ENCODE assay signal across 20 cellular contexts in the genomic region with DNA sequence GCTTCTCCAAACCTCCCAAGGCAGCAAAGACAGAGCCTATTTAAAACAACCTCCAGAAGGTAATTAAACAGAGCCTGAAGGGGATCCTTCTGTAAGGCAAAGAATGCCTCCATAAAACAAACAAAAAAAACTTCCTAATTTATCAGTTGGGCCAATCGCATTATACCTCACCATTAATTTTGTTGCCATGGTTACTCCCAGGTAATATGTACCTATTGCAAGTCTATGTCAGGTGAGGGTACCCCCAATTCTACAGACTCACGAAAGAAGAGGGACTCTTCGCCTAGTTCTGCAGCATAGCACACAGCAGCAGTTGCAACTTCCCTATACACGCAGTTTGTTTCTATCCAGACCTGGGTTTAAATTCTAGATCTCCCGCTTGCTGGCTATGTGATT. TPM values are rescaled to one million over a fixed set of nuclear protein-coding genes. Genes with fewer than 3 reads are reported as not detected.
DNase-seq lines count a peak whose midpoint lies in the region; ATAC-seq, FAIRE-seq and TF ChIP-seq lines count a peak whose summit lies in the region.
"Had no signal": no experiment of that assay in that cellular context is flagged by ENCODE, and none has a peak within 500 bp of the region (broad histone marks: within the 10 kb centered on the region; RNA-seq: fewer than 3 reads in every experiment).

No MANE protein-coding gene starts in this region.

- no peak for TF ChIP-seq POLR2A in K562 (conservative IDR thresholded peaks at IDR 0.05)

- H3K4me2 ChIP-seq in K562 (ENCODE audit: insufficient read depth, low read length) = no peak overlapping the region
- no peak overlapping the region for H3K4me2 ChIP-seq in neural progenitor cell

- H3K9me3 ChIP-seq in K562 (replicated peaks; ENCODE audit: control insufficient read depth, insufficient read depth, low read depth, low read length) = no peaks in the 10 kb centered on the region
- H3K9me3 ChIP-seq in mucosa of rectum (ENCODE audit: control insufficient read depth in 2 of 2, low read length in 2 of 2) = no peaks in the 10 kb centered on the region
- no peaks in the 10 kb centered on the region for H3K9me3 ChIP-seq in pancreas
- H3K9me3 ChIP-seq in neural progenitor cell (ENCODE audit: low read depth) = no peaks in the 10 kb centered on the region
- H3K9me3 ChIP-seq: BE2C had no signal

- TF ChIP-seq CTCF in K562 (IDR thresholded peaks at IDR 0.05 in 2 of 3, conservative IDR thresholded peaks at IDR 0.05 in 1 of 3; ENCODE audit: insufficient read depth in 2 of 3, low read depth in 1 of 3, low read length in 3 of 3) (no peak), pancreas (IDR thresholded peaks at IDR 0.05) (no peak), GM10248 (IDR thresholded peaks at IDR 0.05; ENCODE audit: control extremely low read depth, extremely low read depth, low read depth, missing control alignments) (no peak), neural progenitor cell (IDR thresholded peaks at IDR 0.05) (no peak)

- 89% methylated on average over 5 of the region's 5 CpGs for WGBS in K562 (ENCODE audit: insufficient coverage, low coverage, missing lambda C conversion rate)
- 79 to 80% methylated on average over 5 of the region's 5 CpGs for WGBS in pancreas, 2 donors

- peak; percentile 18 to 39 for DNase-seq in NOMO-1 (lab: John Stamatoyannopoulos, UW; ENCODE audit: unreplicated experiment in 2 of 2)
- no peak for DNase-seq in NOMO-1 treated with dmso at 0.1 percent for 144 hours (lab: John Stamatoyannopoulos, UW; ENCODE audit: unreplicated experiment)
- DNase-seq in K562 (ENCODE audit: extremely low read depth in 1 of 4, low spot score in 3 of 4) = no peak
- no peak for DNase-seq in cardiac septum (ENCODE audit: low spot score)
- DNase-seq in pancreas = no peak
- no peak for DNase-seq in GM10248 (ENCODE audit: extremely low spot score)
- no peak for DNase-seq in neural progenitor cell (ENCODE audit: low spot score)
- DNase-seq: BE2C; CD4-positive, alpha-beta T cell; GF-D8; GOT3; NCI-H1417; NCI-H1930; NCI-H524 treated with DMSO at 0.1 percent for 48 hours; RPMI8226; SIG-M5 had no signal

- H3K4me1 Mint-ChIP-seq in neural progenitor cell = no peaks in the 10 kb centered on the region

- no TSS peak for BruUV-seq in K562 (replicated peaks; lab: Mats Ljungman, UMichigan)

- H3K27ac ChIP-seq in K562 (ENCODE audit: extremely low read depth, low read depth, low read length) (no peak overlapping the region), mucosa of rectum (ENCODE audit: low read depth in 2 of 2, low read length in 2 of 2) (peak overlapping the region; percentile 62 to 77), pancreas (no peak overlapping the region), neural progenitor cell (no peak overlapping the region)

- H3K9me1 ChIP-seq in K562 (ENCODE audit: control insufficient read depth, insufficient read depth, low read length) = no peaks in the 10 kb centered on the region

- peaks cover 4% of the 10 kb centered on the region for H3F3A ChIP-seq in neural progenitor cell (ENCODE audit: low read depth)

- no peak for ATAC-seq in K562
- no peak for ATAC-seq in pancreas
- ATAC-seq: HCT116, SK-N-SH treated with all-trans-retinoic acid at 6 μM for 48 hours had no signal

- no peak for TF ChIP-seq EP300 in K562 (IDR thresholded peaks at IDR 0.05; ENCODE audit: low read length)

- no peak overlapping the region for H3K4me3 Mint-ChIP-seq in neural progenitor cell
- H3K4me3 Mint-ChIP-seq: CD4-positive, alpha-beta T cell had no signal

- H3K9me3 Mint-ChIP-seq in neural progenitor cell = no peaks in the 10 kb centered on the region
- H3K9me3 Mint-ChIP-seq: CD4-positive, alpha-beta T cell had no signal

- H3K27me3 ChIP-seq in K562 (ENCODE audit: control insufficient read depth in 2 of 2, insufficient read depth in 2 of 2, low read length in 2 of 2) (no peaks in the 10 kb centered on the region), mucosa of rectum (ENCODE audit: control insufficient read depth in 2 of 2, insufficient read depth in 2 of 2, low read length in 2 of 2) (no peaks in the 10 kb centered on the region), pancreas (no peaks in the 10 kb centered on the region), neural progenitor cell (no peaks in the 10 kb centered on the region)
- H3K27me3 ChIP-seq: BE2C had no signal

- H3K4me1 ChIP-seq in K562 (replicated peaks in 1 of 2; ENCODE audit: control insufficient read depth in 2 of 2, insufficient read depth in 2 of 2, low read length in 2 of 2) = peaks cover 12 to 14% of the 10 kb centered on the region in 2 experiments; a peak in 4 of 5 replicates
- H3K4me1 ChIP-seq in mucosa of rectum (ENCODE audit: control insufficient read depth in 2 of 2, insufficient read depth in 2 of 2, low read length in 2 of 2) = peaks cover 16 to 20% of the 10 kb centered on the region in 2 donors
- peaks cover 0 to 10% (median 0%) of the 10 kb centered on the region in 3 donors for H3K4me1 ChIP-seq in pancreas
- peaks cover 9% of the 10 kb centered on the region for H3K4me1 ChIP-seq in neural progenitor cell
- H3K4me1 ChIP-seq: BE2C had no signal

- no peak overlapping the region for H3K27ac Mint-ChIP-seq in neural progenitor cell
- H3K27ac Mint-ChIP-seq: CD4-positive, alpha-beta T cell had no signal

- peaks cover 12% of the 10 kb centered on the region; the same call in 1 of the 3 replicates for H3K36me3 ChIP-seq in K562 (ENCODE audit: control insufficient read depth, insufficient read depth, low read length)
- H3K36me3 ChIP-seq in mucosa of rectum (ENCODE audit: control insufficient read depth in 2 of 2, insufficient read depth in 2 of 2, low read length in 2 of 2) = peaks cover 0 to 5% of the 10 kb centered on the region in 2 donors
- H3K36me3 ChIP-seq in pancreas = no peaks in the 10 kb centered on the region
- no peaks in the 10 kb centered on the region for H3K36me3 ChIP-seq in neural progenitor cell
- H3K36me3 ChIP-seq: BE2C had no signal

- H2AFZ ChIP-seq in K562 (ENCODE audit: low read depth, low read length) = no peak overlapping the region
- no peak overlapping the region for H2AFZ ChIP-seq in neural progenitor cell (replicated peaks)

- intact Hi-C loops in K562 (cut with micrococcal nuclease) (no loop called here), cardiac septum (cut with DNase I) (no loop called here), pancreas (cut with DNase I) (no loop called here)

- H3K36me3 Mint-ChIP-seq in neural progenitor cell = no peaks in the 10 kb centered on the region

- H3K27me3 Mint-ChIP-seq in neural progenitor cell (ENCODE audit: insufficient read depth, low read depth) = peaks cover 2% of the 10 kb centered on the region
- H3K27me3 Mint-ChIP-seq: CD4-positive, alpha-beta T cell had no signal

- no peaks in the 10 kb centered on the region; the same call in 1 of the 2 replicates for H4K20me1 ChIP-seq in K562 (replicated peaks; ENCODE audit: control insufficient read depth, insufficient read depth, low read length)
- H4K20me1 ChIP-seq in neural progenitor cell (ENCODE audit: low read depth) = no peaks in the 10 kb centered on the region

- POLR2A ChIA-PET in K562 (lab: Yijun Ruan, JAX) (interaction anchor here (0.6 kb wide), 1 partner anchor 15 kb away, joined by 3 read pairs; no protein-coding TSS in a partner anchor), GM10248 (lab: Yijun Ruan, JAX) (no interaction called here)

- FAIRE-seq in K562 (lab: Jason Lieb, UNC) = no peak
- FAIRE-seq in pancreas (lab: Jason Lieb, UNC) = no peak
- FAIRE-seq: GM12878 had no signal

- H3K79me2 ChIP-seq in K562 (ENCODE audit: control insufficient read depth, insufficient read depth, low read length) = no peaks in the 10 kb centered on the region
- H3K79me2 ChIP-seq in neural progenitor cell (ENCODE audit: low read depth) = no peaks in the 10 kb centered on the region

- in situ Hi-C loops in K562 (cut with MboI) = no loop called here

- no peak for TF ChIP-seq RAD21 in K562 (CRISPR knock-in tag; conservative IDR thresholded peaks at IDR 0.05 in 1 of 2, IDR thresholded peaks at IDR 0.05 in 1 of 2)

- H3K9ac ChIP-seq in K562 (ENCODE audit: insufficient read depth in 1 of 2, low read depth in 2 of 2, low read length in 2 of 2) = no peak overlapping the region
- no peak overlapping the region for H3K9ac ChIP-seq in mucosa of rectum (ENCODE audit: low read depth in 1 of 2, low read length in 2 of 2)
- no peak overlapping the region for H3K9ac ChIP-seq in neural progenitor cell

- H3K4me3 ChIP-seq in K562 = no peak overlapping the region
- no peak overlapping the region for H3K4me3 ChIP-seq in mucosa of rectum (ENCODE audit: low read length in 2 of 2)
- no peak overlapping the region for H3K4me3 ChIP-seq in pancreas
- H3K4me3 ChIP-seq in neural progenitor cell = no peak overlapping the region
- H3K4me3 ChIP-seq: GM12878 had no signal

- CTCF ChIA-PET in K562 (lab: Yijun Ruan, JAX; ENCODE audit: low intra/inter-chr PET ratio) = no interaction called here
- CTCF ChIA-PET in GM10248 (lab: Yijun Ruan, JAX) = interaction anchor here (1.3 to 1.5 kb wide), 2 partner anchors 39 to 144 kb away, joined by 3 to 4 read pairs; no protein-coding TSS in a partner anchor

TF ChIP-seq in K562, 482 proteins besides CTCF, POLR2A, EP300 and RAD21 (continues in another document):
- TF ChIP-seq POLR2B (IDR thresholded peaks at IDR 0.05; ENCODE audit: low read depth, partially characterized antibody) = no peak

RNA-seq across cellular contexts. Expression of a gene that starts 38.8 kb away (rescaled TPM):
- 75.2 and 92.0 TPM in 2 replicates for total RNA-seq in K562 (2011; cell fraction: chromatin; rRNA removed; ENCODE audit: low replicate concordance)
- 41.8 and 49.7 TPM in 2 replicates for total RNA-seq in K562 (2011; cell fraction: nucleolus; rRNA removed)
- 41.6 and 73.8 TPM in 2 replicates for total RNA-seq in K562 (2011; cell fraction: nucleoplasm; rRNA removed)
- total RNA-seq in K562 (2014; rRNA removed) (13.8 and 19.9 TPM in 2 replicates), K562 (2014; rRNA removed; fragmentation: Illumina TruSeq; extraction: Trizol) (12.4 and 14.1 TPM in 2 replicates), K562 (2015; rRNA removed; fragmentation: Illumina TruSeq; extraction: Trizol) (18.0 and 19.4 TPM in 2 replicates), K562 (2021) (21.3 and 21.6 TPM in 2 replicates), cardiac septum (13.3 TPM), pancreas (1 to 10 TPM; 2.6 to 8.4 (median 4.8) TPM), neural progenitor cell (ENCODE audit: low replicate concordance) (3.4 and 7.3 TPM in 2 replicates)
- polyA plus RNA-seq in K562 (2011; rRNA removed) (18.2 and 22.6 TPM in 2 replicates), K562 (2014; fragmentation: Illumina TruSeq; extraction: Trizol) (16.0 and 17.4 TPM in 2 replicates), K562 (2014; fragmentation: Nextera tagmentation; extraction: Ambion mirVana) (10 to 100 TPM in 1 of 2 experiments, 1 to 10 TPM in 1; 8.3 to 13.4 TPM), K562 (2014; rRNA removed) (21.2 and 22.3 TPM in 2 replicates), pancreas (1 to 10 TPM; 5.3 to 7.0 TPM)
- 19.2 and 31.7 TPM in 2 replicates for polyA plus RNA-seq in K562 (2011; cell fraction: cytosol; rRNA removed)
- polyA plus RNA-seq in K562 (2011; cell fraction: nucleus; rRNA removed) = 45.6 and 116 TPM in 2 replicates
- 14.9 and 19.8 TPM in 2 replicates for polyA plus RNA-seq in K562 (2012)
- 12.5 and 28.7 TPM in 2 replicates for polyA minus RNA-seq in K562 (2011; rRNA and poly(A)+ RNA removed)
- polyA minus RNA-seq in K562 (2011; cell fraction: cytosol; rRNA and poly(A)+ RNA removed) = 8.7 TPM in 2 replicates
- 19.1 and 26.1 TPM in 2 replicates for polyA minus RNA-seq in K562 (2011; cell fraction: nucleus; rRNA and poly(A)+ RNA removed)

Comparison
In these comparisons a context has a peak if more than half of its experiments do, and no peak if none do; other contexts are left out.
1. DNase-seq: peak in NOMO-1 (2 of 2); none in NOMO-1 treated with dmso at 0.1 percent for 144 hours (single experiment), K562 (0 of 4), cardiac septum (single experiment), pancreas (0 of 6), GM10248 (single experiment) and neural progenitor cell (single experiment).
2. H3K27ac ChIP-seq: peak in mucosa of rectum (2 of 2); none in K562 (single experiment), pancreas (0 of 4) and neural progenitor cell (single experiment).